8 cellular contexts compared by ENCODE assay signal in the genomic region with DNA sequence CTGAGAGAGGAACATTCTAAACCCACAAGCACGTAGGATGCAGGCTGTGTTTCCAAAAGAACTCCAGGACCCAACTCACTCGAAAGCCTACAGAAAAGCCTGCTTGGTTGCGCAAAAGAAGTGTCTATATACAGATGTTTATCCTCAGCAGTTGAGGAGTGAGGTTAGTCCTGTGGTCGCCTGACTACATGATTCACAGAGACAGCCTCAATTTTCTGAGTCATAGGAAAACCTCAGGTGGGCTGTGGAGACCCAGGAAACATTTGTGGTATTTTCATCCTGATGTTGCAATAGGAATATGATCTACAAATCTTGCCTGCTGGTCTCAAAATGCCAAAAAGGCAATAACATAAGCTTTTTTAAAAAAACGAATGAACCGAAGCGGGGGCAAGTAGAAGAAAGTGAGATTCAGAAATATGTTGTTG.
A peak's percentile ranks its signal among the peaks of the same experiment; 100 is the strongest.
DNase-seq lines count a peak whose midpoint lies in the region; ATAC-seq, FAIRE-seq and TF ChIP-seq lines count a peak whose summit lies in the region.

No MANE protein-coding gene starts in this region.

- no peaks in the 10 kb centered on the region for H3K27me3 ChIP-seq in GM12878 (replicated peaks in 1 of 2; ENCODE audit: control insufficient read depth in 2 of 2, insufficient read depth in 2 of 2, low read length in 1 of 2)

- H4K20me1 ChIP-seq in GM12878 (ENCODE audit: control insufficient read depth, insufficient read depth): no peaks in the 10 kb centered on the region

- H3K4me2 ChIP-seq in GM12878 (ENCODE audit: control insufficient read depth, insufficient read depth): no peak overlapping the region

- no peaks in the 10 kb centered on the region for H3K4me1 ChIP-seq in GM12878 (ENCODE audit: control insufficient read depth, insufficient read depth, low read length)

- no peak for TF ChIP-seq CTCF in GM12878 (IDR thresholded peaks at IDR 0.05 in 2 of 3, conservative IDR thresholded peaks at IDR 0.05 in 1 of 3; ENCODE audit: control insufficient read depth in 2 of 3, extremely low read depth in 1 of 3, insufficient read depth in 1 of 3, low read depth in 3 of 3, low read length in 3 of 3)

- POLR2A ChIA-PET in GM12878 (lab: Charles Lee): no interaction called here

- no peak for TF ChIP-seq EP300 in GM12878 (IDR thresholded peaks at IDR 0.05; ENCODE audit: borderline replicate concordance in 1 of 2, control insufficient read depth in 1 of 2, low read depth in 2 of 2, low read length in 2 of 2)

- no peak for TF ChIP-seq POLR2A in GM12878 (IDR thresholded peaks at IDR 0.05; ENCODE audit: low read depth, low read length)

- intact Hi-C loops in GM12878 (cut with micrococcal nuclease; ENCODE audit: unreplicated experiment): no loop called here

- SMC1A ChIA-PET in GM12878 (lab: Charles Lee; ENCODE audit: uncharacterized antibody, unreplicated experiment): no interaction called here

- WGBS in GM12878 (ENCODE audit: insufficient coverage, insufficient replicate concordance, low lambda C conversion rate, missing lambda C conversion rate): 0% methylated on average over 7 of the region's 7 CpGs

- H3K9me3 ChIP-seq in GM12878 (replicated peaks; ENCODE audit: control insufficient read depth, insufficient read depth, low read length): no peaks in the 10 kb centered on the region

- FAIRE-seq in GM12878 (lab: Jason Lieb, UNC): no peak

- H3K27ac ChIP-seq in GM12878 (ENCODE audit: control insufficient read depth, insufficient read depth): no peak overlapping the region

- H3K36me3 ChIP-seq in GM12878 (ENCODE audit: control insufficient read depth in 2 of 2, insufficient read depth in 2 of 2, low read length in 1 of 2): no peaks in the 10 kb centered on the region

- in situ Hi-C loops in GM12878 (cut with MboI): no loop called here

- no peak overlapping the region for H3K4me3 ChIP-seq in Jurkat, Clone E6-1 (ENCODE audit: low read length)
- H3K4me3 ChIP-seq in GM12878: no peak overlapping the region

- ATAC-seq in GM19463 (IDR thresholded peaks at IDR 0.05; ENCODE audit: unreplicated experiment) (peak; percentile 46), GM12878 (peak; percentile 25; the same call in 1 of the 3 replicates), GM19324 (IDR thresholded peaks at IDR 0.05; ENCODE audit: low FRiP score, unreplicated experiment) (no peak), HG02759 (IDR thresholded peaks at IDR 0.05; ENCODE audit: unreplicated experiment) (no peak), GM19455 (IDR thresholded peaks at IDR 0.05; ENCODE audit: unreplicated experiment) (no peak)

- H3K79me2 ChIP-seq in GM12878 (ENCODE audit: control insufficient read depth, insufficient read depth, low read length): no peaks in the 10 kb centered on the region

- H3K9ac ChIP-seq in GM12878 (ENCODE audit: control insufficient read depth, insufficient read depth, low read length): no peak overlapping the region

- DNase-seq in Jurkat, Clone E6-1 (ENCODE audit: low read depth, low spot score): peak; percentile 46
- DNase-seq in GM12878 (ENCODE audit: low read depth, low spot score) (no peak), smooth muscle cell of the brain vasculature (ENCODE audit: low read depth, low spot score) (peak; percentile 80), DMS79 (lab: John Stamatoyannopoulos, UW) (no peak)

- RAD21 ChIA-PET in GM12878 (lab: Charles Lee; ENCODE audit: unreplicated experiment): no interaction called here

- no peak overlapping the region for H2AFZ ChIP-seq in GM12878 (ENCODE audit: control insufficient read depth, low read depth, low read length)

- BruUV-seq in GM12878 (replicated peaks; lab: Mats Ljungman, UMichigan): no TSS peak

- CTCF ChIA-PET in GM12878 (lab: Yijun Ruan, JAX): interaction anchor here (0.7 to 2.4 kb wide), 3 partner anchors 14 to 356 kb away, joined by 3 to 19 read pairs (median 5); no protein-coding TSS in a partner anchor

- TF ChIP-seq RAD21 in GM12878 (IDR thresholded peaks at IDR 0.05; ENCODE audit: insufficient read depth, low read depth, low read length): no peak

TF ChIP-seq in GM12878, 131 proteins besides CTCF, POLR2A, EP300 and RAD21:
- TF ChIP-seq NFXL1 (IDR thresholded peaks at IDR 0.05; ENCODE audit: borderline replicate concordance) (no peak), RUNX3 (IDR thresholded peaks at IDR 0.05; ENCODE audit: low read length) (peak; percentile 39; the same call in 1 of the 2 replicates)

Comparison
In these comparisons a context has a peak if more than half of its experiments do, and no peak if none do; other contexts are left out.
1. ATAC-seq: peak in GM19463 (single experiment) and GM12878 (single experiment); none in GM19324 (single experiment), HG02759 (single experiment) and GM19455 (single experiment).
2. DNase-seq: peak in Jurkat, Clone E6-1 (single experiment) and smooth muscle cell of the brain vasculature (single experiment); none in GM12878 (single experiment) and DMS79 (single experiment).